ENCODE assay signal across 14 cellular contexts in genomic region chr22:37223965-37224551, GRCh38. TPM values are rescaled to one million over a fixed set of nuclear protein-coding genes. Genes with fewer than 3 reads are reported as not detected.
DNase-seq lines count a peak whose midpoint lies in the region; ATAC-seq, FAIRE-seq and TF ChIP-seq lines count a peak whose summit lies in the region.
"Had no signal": no experiment of that assay in that cellular context is flagged by ENCODE, and none has a peak within 500 bp of the region (broad histone marks: within the 10 kb centered on the region; RNA-seq: fewer than 3 reads in every experiment).

No MANE protein-coding gene starts in this region.

- no peak for TF ChIP-seq CTCF in adrenal gland (IDR thresholded peaks at IDR 0.05)

- no peaks in the 10 kb centered on the region for H3K9me3 ChIP-seq in adrenal gland (replicated peaks in 1 of 3)

- peaks cover 71% of the 10 kb centered on the region for H3K4me1 Mint-ChIP-seq in activated T-helper 17 cell treated with anti-CD3 and anti-CD28 coated beads, Interleukin-2, amount 50 U/mL, for 72 hours
- H3K4me1 Mint-ChIP-seq in natural killer cell treated with Interleukin-12 subunit alpha and Interleukin-12 subunit beta and Interleukin-15 and Interleukin-18, amount 100 ng/mL, for 72 hours (ENCODE audit: low read depth in 2 of 2), result peaks cover 82 to 86% of the 10 kb centered on the region in 2 donors

- peak; percentile 44 for ATAC-seq in GM21723 (IDR thresholded peaks at IDR 0.05; ENCODE audit: unreplicated experiment)
- ATAC-seq in activated T-helper 17 cell treated with anti-CD3 and anti-CD28 coated beads, Interleukin-2, amount 50 U/mL, for 72 hours (replicated peaks), result peak; percentile 8
- ATAC-seq in natural killer cell treated with Interleukin-12 subunit alpha and Interleukin-12 subunit beta and Interleukin-15 and Interleukin-18, amount 100 ng/mL, for 72 hours, result no peak
- ATAC-seq: heart right ventricle had no signal

- H3K9me3 Mint-ChIP-seq in activated T-helper 17 cell treated with anti-CD3 and anti-CD28 coated beads, Interleukin-2, amount 50 U/mL, for 72 hours, result peaks cover 12% of the 10 kb centered on the region
- H3K9me3 Mint-ChIP-seq in natural killer cell treated with Interleukin-12 subunit alpha and Interleukin-12 subunit beta and Interleukin-15 and Interleukin-18, amount 100 ng/mL, for 72 hours, result peaks cover 8% of the 10 kb centered on the region

- 61 to 76% (median 70%) methylated on average over 3 of the region's 3 CpGs for WGBS in adrenal gland, 4 donors

- H3K27ac Mint-ChIP-seq in activated T-helper 17 cell treated with anti-CD3 and anti-CD28 coated beads, Interleukin-2, amount 50 U/mL, for 72 hours, result peak overlapping the region; percentile 91
- H3K27ac Mint-ChIP-seq in natural killer cell treated with Interleukin-12 subunit alpha and Interleukin-12 subunit beta and Interleukin-15 and Interleukin-18, amount 100 ng/mL, for 72 hours, result peak overlapping the region; percentile 81 to 93

- intact Hi-C loops in adrenal gland (cut with DNase I), result no loop called here

- H3K4me3 ChIP-seq in adrenal gland, result no peak overlapping the region
- H3K4me3 ChIP-seq: heart right ventricle had no signal

- peak; percentile 61 for DNase-seq in GM12892 (ENCODE audit: insufficient read length)
- DNase-seq in natural killer cell treated with Interleukin-12 subunit alpha and Interleukin-12 subunit beta and Interleukin-15 and Interleukin-18, amount 100 ng/mL, for 72 hours (ENCODE audit: low spot score), result no peak
- no peak for DNase-seq in NCI-H446 (lab: John Stamatoyannopoulos, UW)
- DNase-seq in adrenal gland, result no peak
- no peak for DNase-seq in NCI-H2196 (lab: John Stamatoyannopoulos, UW; ENCODE audit: unreplicated experiment)
- DNase-seq: heart right ventricle; NCI-H526 treated with DMSO at 0.1 percent for 48 hours; stimulated activated CD4-positive, alpha-beta T cell treated with anti-CD3 and anti-CD28 coated beads, Interleukin-1b, Interleukin-23, amount 100 ng/mL, for 48 hours had no signal

- peak overlapping the region; percentile 92 for H3K4me3 Mint-ChIP-seq in activated T-helper 17 cell treated with anti-CD3 and anti-CD28 coated beads, Interleukin-2, amount 50 U/mL, for 72 hours
- peak overlapping the region; percentile 67 for H3K4me3 Mint-ChIP-seq in natural killer cell treated with Interleukin-12 subunit alpha and Interleukin-12 subunit beta and Interleukin-15 and Interleukin-18, amount 100 ng/mL, for 72 hours

- TF ChIP-seq POLR2A in GM12892 (IDR thresholded peaks at IDR 0.05; ENCODE audit: low read depth, low read length), result 0 out of 2 replicates have a peak, but pooled peaks have one; percentile 26
- no peak for TF ChIP-seq POLR2A in adrenal gland (IDR thresholded peaks at IDR 0.05)

- H3K36me3 Mint-ChIP-seq in activated T-helper 17 cell treated with anti-CD3 and anti-CD28 coated beads, Interleukin-2, amount 50 U/mL, for 72 hours (ENCODE audit: low read depth), result peaks cover 95% of the 10 kb centered on the region
- H3K36me3 Mint-ChIP-seq in natural killer cell treated with Interleukin-12 subunit alpha and Interleukin-12 subunit beta and Interleukin-15 and Interleukin-18, amount 100 ng/mL, for 72 hours, result peaks cover 29% of the 10 kb centered on the region

- no peak overlapping the region for H3K27ac ChIP-seq in adrenal gland

- H3K27me3 ChIP-seq in adrenal gland, result no peaks in the 10 kb centered on the region

- peak; percentile 97 for FAIRE-seq in GM12892 (lab: Jason Lieb, UNC)
- FAIRE-seq: D721Med, endometrium had no signal

- H3K36me3 ChIP-seq in adrenal gland (replicated peaks in 1 of 2), result no peaks in the 10 kb centered on the region

- peaks cover 1 to 5% of the 10 kb centered on the region in 2 donors for H3K4me1 ChIP-seq in adrenal gland (replicated peaks in 1 of 2)

- no peaks in the 10 kb centered on the region for H3K27me3 Mint-ChIP-seq in activated T-helper 17 cell treated with anti-CD3 and anti-CD28 coated beads, Interleukin-2, amount 50 U/mL, for 72 hours
- no peaks in the 10 kb centered on the region for H3K27me3 Mint-ChIP-seq in natural killer cell treated with Interleukin-12 subunit alpha and Interleukin-12 subunit beta and Interleukin-15 and Interleukin-18, amount 100 ng/mL, for 72 hours

RNA-seq across cellular contexts. Expression of gene SSTR3, which starts 11.8 kb away (rescaled TPM):
- polyA plus RNA-seq in GM12892 (2012; ENCODE audit: missing spikeins), result 2.8 TPM
- 10 to 100 TPM in 1 of 2 donors, 1 to 10 TPM in 1; 2.6 to 16.2 TPM for total RNA-seq in activated T-helper 17 cell treated with anti-CD3 and anti-CD28 coated beads, Interleukin-2, amount 50 U/mL, for 72 hours
- total RNA-seq in natural killer cell treated with Interleukin-12 subunit alpha and Interleukin-12 subunit beta and Interleukin-15 and Interleukin-18, amount 100 ng/mL, for 72 hours, result under 1 TPM; 0.11 to 0.29 TPM
- total RNA-seq in adrenal gland, result 1 to 10 TPM in 1 of 8 donors, under 1 TPM in 6, not detected in 1; 0.28 to 2.0 (median 0.41) TPM
- 1 to 10 TPM in 2 of 3 donors, under 1 TPM in 1; 0.34 to 1.2 (median 1.0) TPM for polyA plus RNA-seq in adrenal gland
- total RNA-seq: heart right ventricle, osteocyte, SK-MEL-5 had no signal
- polyA plus RNA-seq: heart right ventricle had no signal

RNA-seq across cellular contexts. Expression of gene RAC2, which starts 20.0 kb away (rescaled TPM):
- 247 TPM for polyA plus RNA-seq in GM12892 (2012; ENCODE audit: missing spikeins)
- total RNA-seq in activated T-helper 17 cell treated with anti-CD3 and anti-CD28 coated beads, Interleukin-2, amount 50 U/mL, for 72 hours, result 1,000 to 10,000 TPM in 1 of 2 donors, 100 to 1,000 TPM in 1; 674 to 1,069 TPM
- 1,000 to 10,000 TPM in 1 of 2 donors, 100 to 1,000 TPM in 1; 666 to 1,078 TPM for total RNA-seq in natural killer cell treated with Interleukin-12 subunit alpha and Interleukin-12 subunit beta and Interleukin-15 and Interleukin-18, amount 100 ng/mL, for 72 hours
- 10 to 100 TPM in 5 of 8 donors, 1 to 10 TPM in 3; 4.3 to 17.9 (median 11.3) TPM for total RNA-seq in adrenal gland
- polyA plus RNA-seq in adrenal gland, result 10 to 100 TPM in 2 of 3 donors, 1 to 10 TPM in 1; 6.3 to 12.4 (median 11.0) TPM
- total RNA-seq: osteocyte, SK-MEL-5 had no signal

RNA-seq across cellular contexts. Expression of gene C1QTNF6, which starts 36.0 kb away (rescaled TPM):
- polyA plus RNA-seq in GM12892 (2012; ENCODE audit: missing spikeins), result 4.9 TPM
- 10 to 100 TPM in 1 of 2 donors, 1 to 10 TPM in 1; 5.0 to 16.3 TPM for total RNA-seq in activated T-helper 17 cell treated with anti-CD3 and anti-CD28 coated beads, Interleukin-2, amount 50 U/mL, for 72 hours
- 1 to 10 TPM; 1.3 to 3.9 TPM for total RNA-seq in natural killer cell treated with Interleukin-12 subunit alpha and Interleukin-12 subunit beta and Interleukin-15 and Interleukin-18, amount 100 ng/mL, for 72 hours
- 10 to 100 TPM in 1 of 8 donors, 1 to 10 TPM in 7; 2.2 to 28.6 (median 5.9) TPM for total RNA-seq in adrenal gland
- polyA plus RNA-seq in adrenal gland, result 10 to 100 TPM in 2 of 3 donors, 1 to 10 TPM in 1; 2.9 to 45.7 (median 17.9) TPM

RNA-seq across cellular contexts. Expression of gene CYTH4, which starts 58.2 kb away (rescaled TPM):
- 12.8 TPM for polyA plus RNA-seq in GM12892 (2012; ENCODE audit: missing spikeins)
- total RNA-seq in activated T-helper 17 cell treated with anti-CD3 and anti-CD28 coated beads, Interleukin-2, amount 50 U/mL, for 72 hours, result 100 to 1,000 TPM in 1 of 2 donors, 10 to 100 TPM in 1; 53.7 to 124 TPM
- total RNA-seq in natural killer cell treated with Interleukin-12 subunit alpha and Interleukin-12 subunit beta and Interleukin-15 and Interleukin-18, amount 100 ng/mL, for 72 hours, result 10 to 100 TPM; 36.0 to 41.1 TPM
- total RNA-seq in adrenal gland, result 10 to 100 TPM; 16.4 to 80.7 (median 25.5) TPM
- 10 to 100 TPM in 2 of 3 donors, 1 to 10 TPM in 1; 7.5 to 26.6 (median 11.5) TPM for polyA plus RNA-seq in adrenal gland
- total RNA-seq: osteocyte had no signal

Comparison
In these comparisons a context has a peak if more than half of its experiments do, and no peak if none do; other contexts are left out.
1. ATAC-seq: peak in GM21723 (single experiment) and activated T-helper 17 cell treated with anti-CD3 and anti-CD28 coated beads, Interleukin-2, amount 50 U/mL, for 72 hours (single experiment); none in natural killer cell treated with Interleukin-12 subunit alpha and Interleukin-12 subunit beta and Interleukin-15 and Interleukin-18, amount 100 ng/mL, for 72 hours (0 of 2).
2. RNA of gene RAC2, which starts 20.0 kb away (total RNA-seq): 666 to 1,078 TPM in natural killer cell treated with Interleukin-12 subunit alpha and Interleukin-12 subunit beta and Interleukin-15 and Interleukin-18, amount 100 ng/mL, for 72 hours and 674 to 1,069 TPM in activated T-helper 17 cell treated with anti-CD3 and anti-CD28 coated beads, Interleukin-2, amount 50 U/mL, for 72 hours; 4.3 to 17.9 TPM in adrenal gland; every median in the first group is over 10 times any median in the second.